Comparison of ENCODE assay signal across 25 cellular contexts in genomic region chr16:2328428-2328827, GRCh38. TPM values are rescaled to one million over a fixed set of nuclear protein-coding genes. Genes with fewer than 3 reads are reported as not detected.
DNase-seq lines count a peak whose midpoint lies in the region; ATAC-seq and TF ChIP-seq lines count a peak whose summit lies in the region.
"Had no signal": no experiment of that assay in that cellular context is flagged by ENCODE, and none has a peak within 500 bp of the region (broad histone marks: within the 10 kb centered on the region; RNA-seq: fewer than 3 reads in every experiment).

No MANE protein-coding gene starts in this region.

- intact Hi-C loops in left lung (cut with DNase I), result no loop called here

- H3K4me2 ChIP-seq in osteoblast (ENCODE audit: insufficient read depth, low read length), result no peak overlapping the region
- H3K4me2 ChIP-seq: BLaER1 had no signal

- no peaks in the 10 kb centered on the region for H3K79me2 ChIP-seq in osteoblast (ENCODE audit: insufficient read depth, low read length)

- no peaks in the 10 kb centered on the region for H3K36me3 Mint-ChIP-seq in activated CD8-positive, alpha-beta memory T cell treated with anti-CD3 and anti-CD28 coated beads, Interleukin-2, amount 10 ng/mL, durations not matched to agents 7 days and 5 days
- H3K36me3 Mint-ChIP-seq: CD4-positive, CD25-positive, alpha-beta regulatory T cell had no signal

- no peaks in the 10 kb centered on the region for H3K4me1 Mint-ChIP-seq in activated CD8-positive, alpha-beta memory T cell treated with anti-CD3 and anti-CD28 coated beads, Interleukin-2, amount 10 ng/mL, durations not matched to agents 7 days and 5 days
- H3K4me1 Mint-ChIP-seq: CD4-positive, CD25-positive, alpha-beta regulatory T cell had no signal

- H3K4me1 ChIP-seq in left lung, result peaks cover 0 to under 1% of the 10 kb centered on the region in 2 donors
- no peaks in the 10 kb centered on the region for H3K4me1 ChIP-seq in osteoblast (ENCODE audit: insufficient read depth, low read length)
- H3K4me1 ChIP-seq: SJSA1 had no signal

- H3K27ac ChIP-seq in left lung, result peak overlapping the region; percentile 4 to 57
- no peak overlapping the region for H3K27ac ChIP-seq in osteoblast (ENCODE audit: low read depth, low read length)
- H3K27ac ChIP-seq: BLaER1, HL-60, SJSA1 had no signal

- H3K27me3 Mint-ChIP-seq in activated CD8-positive, alpha-beta memory T cell treated with anti-CD3 and anti-CD28 coated beads, Interleukin-2, amount 10 ng/mL, durations not matched to agents 7 days and 5 days, result peaks cover 16% of the 10 kb centered on the region

- peaks cover 0 to 38% of the 10 kb centered on the region in 2 donors for H3K36me3 ChIP-seq in left lung
- no peaks in the 10 kb centered on the region for H3K36me3 ChIP-seq in osteoblast (ENCODE audit: insufficient read depth, low read length)
- H3K36me3 ChIP-seq: SJSA1 had no signal

- H3K27me3 ChIP-seq in left lung, result no peaks in the 10 kb centered on the region
- peaks cover 56% of the 10 kb centered on the region for H3K27me3 ChIP-seq in osteoblast (ENCODE audit: insufficient read depth, low read length)
- H3K27me3 ChIP-seq: BLaER1 had no signal

- H3K4me3 Mint-ChIP-seq in activated CD8-positive, alpha-beta memory T cell treated with anti-CD3 and anti-CD28 coated beads, Interleukin-2, amount 10 ng/mL, durations not matched to agents 7 days and 5 days, result no peak overlapping the region
- H3K4me3 Mint-ChIP-seq: CD4-positive, CD25-positive, alpha-beta regulatory T cell had no signal

- H3K27ac Mint-ChIP-seq in activated CD8-positive, alpha-beta memory T cell treated with anti-CD3 and anti-CD28 coated beads, Interleukin-2, amount 10 ng/mL, durations not matched to agents 7 days and 5 days, result no peak overlapping the region
- H3K27ac Mint-ChIP-seq: CD4-positive, CD25-positive, alpha-beta regulatory T cell had no signal

- CTCF ChIA-PET in activated CD8-positive, alpha-beta memory T cell treated with anti-CD3 and anti-CD28 coated beads, Interleukin-2, amount 10 ng/mL, durations not matched to agents 7 days and 5 days (lab: Charles Lee), result no interaction called here

- H3K9me3 ChIP-seq in left lung, result no peaks in the 10 kb centered on the region
- H3K9me3 ChIP-seq in osteoblast (ENCODE audit: low read depth, low read length), result no peaks in the 10 kb centered on the region
- H3K9me3 ChIP-seq: BLaER1, SJSA1 had no signal

- no peaks in the 10 kb centered on the region for H3K9me3 Mint-ChIP-seq in activated CD8-positive, alpha-beta memory T cell treated with anti-CD3 and anti-CD28 coated beads, Interleukin-2, amount 10 ng/mL, durations not matched to agents 7 days and 5 days (ENCODE audit: low read depth)
- H3K9me3 Mint-ChIP-seq: CD4-positive, CD25-positive, alpha-beta regulatory T cell had no signal

- H3K4me3 ChIP-seq in left lung (peak overlapping the region; percentile 13 to 39), osteoblast (ENCODE audit: insufficient read depth, low read length) (no peak overlapping the region)
- H3K4me3 ChIP-seq: BLaER1, GM12878, SJSA1 had no signal

- no peak for ATAC-seq in activated CD8-positive, alpha-beta memory T cell treated with anti-CD3 and anti-CD28 coated beads, Interleukin-2, amount 10 ng/mL, durations not matched to agents 7 days and 5 days
- ATAC-seq in left lung (peak; percentile 17), HG03354 (IDR thresholded peaks at IDR 0.05; ENCODE audit: poor library complexity, severe bottlenecking, unreplicated experiment) (no peak)
- ATAC-seq: GM12878 had no signal

- H2AFZ ChIP-seq in osteoblast (ENCODE audit: low read length), result no peak overlapping the region

- peak; percentile 23 for DNase-seq in activated CD8-positive, alpha-beta memory T cell treated with anti-CD3 and anti-CD28 coated beads, Interleukin-2, amount 50 U/mL, for 48 hours
- DNase-seq in activated CD8-positive, alpha-beta memory T cell treated with anti-CD3 and anti-CD28 coated beads, Interleukin-2, amount 10 ng/mL, durations not matched to agents 7 days and 5 days, result no peak
- DNase-seq in left lung, result peak in 1 of 2 donors; percentile 50
- DNase-seq in osteoblast (ENCODE audit: insufficient read length, low spot score, missing footprints), result peak; percentile 57
- no peak for DNase-seq in COLO829 (ENCODE audit: low spot score)
- DNase-seq in midbrain (lab: John Stamatoyannopoulos, UW), result no peak
- DNase-seq: CD4-positive, CD25-positive, alpha-beta regulatory T cell; DMS53; EL; GDM1; GOT3; HCEC 1CT; NCI-H1048; NCI-H1694; NCI-H2081 treated with DMSO at 0.1 percent for 48 hours; NCI-H2171 treated with DMSO at 0.1 percent for 48 hours; NCI-H345; NCI-H510A treated with DMSO at 0.1 percent for 48 hours; NCI-H748 treated with DMSO at 0.1 percent for 48 hours; Right ventricle myocardium superior had no signal

- TF ChIP-seq CTCF in left lung (IDR thresholded peaks at IDR 0.05), result no peak
- no peak for TF ChIP-seq CTCF in osteoblast (IDR thresholded peaks at IDR 0.05; ENCODE audit: extremely low read depth, low read depth, low read length)

- H4K20me1 ChIP-seq in osteoblast (ENCODE audit: insufficient read depth, low read length), result no peaks in the 10 kb centered on the region
- H4K20me1 ChIP-seq: BLaER1 had no signal

RNA-seq across cellular contexts. Expression of gene ABCA3, which starts 12.1 kb away (rescaled TPM):
- total RNA-seq in activated CD8-positive, alpha-beta memory T cell treated with anti-CD3 and anti-CD28 coated beads, Interleukin-2, amount 10 ng/mL, durations not matched to agents 7 days and 5 days, result 10 to 100 TPM in 1 of 2 experiments, 1 to 10 TPM in 1; 6.4 to 10.9 TPM
- total RNA-seq in left lung (100 to 1,000 TPM; 329 to 334 TPM), osteoblast (0.88 and 1.4 TPM in 2 replicates)
- total RNA-seq: SJSA1 had no signal

Comparison
In these comparisons a context has a peak if more than half of its experiments do, and no peak if none do; other contexts are left out.
1. DNase-seq: peak in activated CD8-positive, alpha-beta memory T cell treated with anti-CD3 and anti-CD28 coated beads, Interleukin-2, amount 50 U/mL, for 48 hours (single experiment) and osteoblast (single experiment); none in activated CD8-positive, alpha-beta memory T cell treated with anti-CD3 and anti-CD28 coated beads, Interleukin-2, amount 10 ng/mL, durations not matched to agents 7 days and 5 days (single experiment), COLO829 (single experiment) and midbrain (single experiment).
2. RNA of gene ABCA3, which starts 12.1 kb away (total RNA-seq): 329 to 334 TPM in left lung; 6.4 to 10.9 TPM in activated CD8-positive, alpha-beta memory T cell treated with anti-CD3 and anti-CD28 coated beads, Interleukin-2, amount 10 ng/mL, durations not matched to agents 7 days and 5 days and 0.88 to 1.4 TPM in osteoblast; every median in the first group is over 10 times any median in the second.